Comparison of ENCODE assay signal across 1 cellular context in the genomic region with DNA sequence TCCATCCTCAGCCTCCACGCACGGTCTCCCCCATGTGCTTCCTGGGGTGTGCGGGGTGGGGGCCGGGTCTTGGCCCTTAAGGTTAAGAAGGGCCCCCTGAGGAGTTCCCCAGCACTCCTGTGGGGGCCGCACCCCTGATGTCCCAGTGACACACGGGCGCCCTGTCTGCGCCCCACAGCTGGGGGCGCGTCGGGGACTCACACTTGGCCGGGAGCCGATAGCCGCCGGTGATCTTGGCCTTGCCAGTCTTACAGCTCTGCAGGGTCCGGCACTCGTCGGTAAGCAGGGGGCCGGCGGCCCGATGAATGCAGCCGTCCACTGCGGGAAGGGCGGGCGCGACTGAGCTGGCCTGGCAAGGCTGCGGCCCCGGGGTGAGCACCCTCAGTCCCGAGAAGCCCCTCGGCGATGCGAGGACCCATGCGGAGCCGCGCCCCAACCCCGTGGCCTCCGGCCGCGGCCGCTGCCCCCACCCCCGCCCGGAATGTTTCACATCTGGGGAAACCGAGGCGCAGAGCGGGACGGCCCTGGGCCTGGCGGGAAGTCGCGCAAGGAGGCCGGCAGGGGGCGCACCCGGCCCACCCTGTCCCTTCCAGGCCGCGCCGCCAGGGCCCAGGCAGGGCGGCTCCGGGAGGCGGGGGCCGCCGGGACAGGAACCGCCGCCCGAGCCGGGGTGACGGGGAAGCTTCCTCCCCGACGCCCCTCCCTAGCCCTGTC.
TF ChIP-seq lines count a peak whose summit lies in the region.

No MANE protein-coding gene starts in this region.

TF ChIP-seq in A549, 52 proteins besides CTCF, POLR2A, EP300 and RAD21 (continued from another document):
- TF ChIP-seq, protein P1, sequence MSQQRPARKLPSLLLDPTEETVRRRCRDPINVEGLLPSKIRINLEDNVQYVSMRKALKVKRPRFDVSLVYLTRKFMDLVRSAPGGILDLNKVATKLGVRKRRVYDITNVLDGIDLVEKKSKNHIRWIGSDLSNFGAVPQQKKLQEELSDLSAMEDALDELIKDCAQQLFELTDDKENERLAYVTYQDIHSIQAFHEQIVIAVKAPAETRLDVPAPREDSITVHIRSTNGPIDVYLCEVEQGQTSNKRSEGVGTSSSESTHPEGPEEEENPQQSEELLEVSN (IDR thresholded peaks at IDR 0.05; ENCODE audit: borderline replicate concordance, low read depth): no peak
- TF ChIP-seq USF2 (IDR thresholded peaks at IDR 0.05) (no peak), FOSL2 (IDR thresholded peaks at IDR 0.05) (no peak), FOSL2 (CRISPR knock-in tag; IDR thresholded peaks at IDR 0.05) (no peak), ZSCAN20 (CRISPR knock-in tag; IDR thresholded peaks at IDR 0.05) (no peak)
